8 cellular contexts compared by ENCODE assay signal in genomic region chr2:213284105-213285090, GRCh38. TPM values are rescaled to one million over a fixed set of nuclear protein-coding genes. Genes with fewer than 3 reads are reported as not detected.
A peak's percentile ranks its signal among the peaks of the same experiment; 100 is the strongest.
DNase-seq lines count a peak whose midpoint lies in the region; ATAC-seq and TF ChIP-seq lines count a peak whose summit lies in the region.

Gene SPAG16, plus strand, starts transcription at chr2:213284464.

- H4K8ac ChIP-seq in H9 (replicated peaks; ENCODE audit: insufficient read length, low read depth, low read length), result no peak within 1 kb of the TSS

- no peak within 1 kb of the TSS for H2BK15ac ChIP-seq in H9 (ENCODE audit: low read depth, low read length)

- H2BK120ac ChIP-seq in H9 (ENCODE audit: low read depth, low read length, poor library complexity, severe bottlenecking), result no peak within 1 kb of the TSS

- no peaks in the 10 kb centered on the region for H4K20me1 ChIP-seq in H9 (ENCODE audit: control insufficient read depth, insufficient read depth, insufficient read length)

- no peak for TF ChIP-seq EP300 in transverse colon (IDR thresholded peaks at IDR 0.05; ENCODE audit: low read depth)

- H3K4me3 ChIP-seq in heart right ventricle (peak within 1 kb of the TSS; percentile 43 to 94 (median 86)), transverse colon (peak within 1 kb of the TSS; percentile 62 to 90 (median 76))

- intact Hi-C loops in heart right ventricle (cut with DNase I), result no loop called here
- intact Hi-C loops in transverse colon (cut with DNase I; ENCODE audit: low total_unique reads), result no loop called here

- no CpG with 5 or more reads among the region's 59 CpGs for WGBS in H9 (ENCODE audit: extremely low coverage, insufficient read length, low lambda C conversion rate)
- 1% methylated on average over 57 to 59 of the region's 59 CpGs for WGBS in heart right ventricle, 2 donors
- WGBS in transverse colon (ENCODE audit: low coverage in 1 of 2), 2 donors, result 3 to 9% methylated on average over 6 to 52 of the region's 59 CpGs

- H3K14ac ChIP-seq in H9 (ENCODE audit: insufficient read depth, low read length), result peak within 1 kb of the TSS; percentile 92; the same call in 1 of the 2 replicates

- ATAC-seq in heart right ventricle, result peak; percentile 99 to 100 (median 100)

- no peaks in the 10 kb centered on the region for H3K27me3 ChIP-seq in H9 (ENCODE audit: insufficient read depth, low read length)
- H3K27me3 ChIP-seq in heart right ventricle, result no peaks in the 10 kb centered on the region
- H3K27me3 ChIP-seq in transverse colon, result no peaks in the 10 kb centered on the region

- H3K4me1 Mint-ChIP-seq in H9, result peaks cover 20 to 26% of the 10 kb centered on the region in 2 experiments

- H3K79me1 ChIP-seq in H9 (ENCODE audit: insufficient read depth, low read depth, low read length, poor library complexity, severe bottlenecking), result no peaks in the 10 kb centered on the region

- H2BK12ac ChIP-seq in H9 (ENCODE audit: insufficient read length, low read depth, low read length), result no peak within 1 kb of the TSS

- no peaks in the 10 kb centered on the region for H3K9me3 ChIP-seq in H9 (ENCODE audit: control insufficient read depth, low read depth, low read length)
- H3K9me3 ChIP-seq in heart right ventricle, result no peaks in the 10 kb centered on the region
- H3K9me3 ChIP-seq in transverse colon, result no peaks in the 10 kb centered on the region

- DNase-seq in G401 (ENCODE audit: low spot score), result peak; percentile 98
- DNase-seq in H9, result peak; percentile 99
- peak; percentile 67 for DNase-seq in MV-4-11 (lab: John Stamatoyannopoulos, UW)
- DNase-seq in SW480 (ENCODE audit: low spot score), result peak; percentile 83
- DNase-seq in amniotic stem cell (lab: John Stamatoyannopoulos, UW), result peak; percentile 93
- DNase-seq in heart right ventricle, result peak; percentile 94 to 96
- DNase-seq in pons (ENCODE audit: low spot score), result peak; percentile 96
- DNase-seq in transverse colon, result peak; percentile 97

- no peak within 1 kb of the TSS for H3K23ac ChIP-seq in H9 (ENCODE audit: insufficient read length, low read depth, low read length)

- no peak within 1 kb of the TSS for H2BK20ac ChIP-seq in H9 (ENCODE audit: low read depth, low read length, poor library complexity, severe bottlenecking)

- H3K4me3 Mint-ChIP-seq in H9, result peak within 1 kb of the TSS; percentile 84 to 90

- H3T11ph ChIP-seq in H9 (ENCODE audit: low read length), result no peak within 1 kb of the TSS

- peak within 1 kb of the TSS; percentile 60 for H3K18ac ChIP-seq in H9 (ENCODE audit: insufficient read length, low read depth, low read length)

- no peak within 1 kb of the TSS for H3K4ac ChIP-seq in H9 (ENCODE audit: low read depth, low read length)

- H3K4me2 ChIP-seq in H9 (ENCODE audit: insufficient read depth, insufficient read length, low read length), result peak within 1 kb of the TSS; percentile 82

- TF ChIP-seq CTCF in H9 (conservative IDR thresholded peaks at IDR 0.05) (no peak), heart right ventricle (IDR thresholded peaks at IDR 0.05) (no peak), transverse colon (IDR thresholded peaks at IDR 0.05) (no peak)

- TF ChIP-seq POLR2A in transverse colon (IDR thresholded peaks at IDR 0.05), result peak; percentile 56

- H3K79me2 ChIP-seq in H9 (ENCODE audit: insufficient read depth, low read length), result no peaks in the 10 kb centered on the region

- H3K36me3 ChIP-seq in heart right ventricle (no peaks in the 10 kb centered on the region), transverse colon (no peaks in the 10 kb centered on the region)

- H2AFZ ChIP-seq in H9 (ENCODE audit: low read length), result peak within 1 kb of the TSS; percentile 63

- H2AK5ac ChIP-seq in H9 (ENCODE audit: insufficient read length, low read length), result no peak within 1 kb of the TSS

- no peak within 1 kb of the TSS for H4K91ac ChIP-seq in H9 (ENCODE audit: insufficient read length, low read depth, low read length)

- H3K4me1 ChIP-seq in H9 (ENCODE audit: insufficient read depth, low read length) (no peaks in the 10 kb centered on the region; the same call in 1 of the 2 replicates), heart right ventricle (peaks cover 0 to 32% (median 20%) of the 10 kb centered on the region in 9 donors), transverse colon (peaks cover 4 to 27% (median 15%) of the 10 kb centered on the region in 4 donors)

- H3K27ac ChIP-seq in H9 (ENCODE audit: insufficient read length, low read depth, low read length) (no peak within 1 kb of the TSS), heart right ventricle (peak within 1 kb of the TSS in 9 of 10 donors; percentile 23 to 78 (median 65)), transverse colon (peak within 1 kb of the TSS; percentile 77 to 85 (median 78))

- H3K56ac ChIP-seq in H9 (ENCODE audit: insufficient read length, low read depth, low read length), result no peak within 1 kb of the TSS

- H2BK5ac ChIP-seq in H9 (ENCODE audit: insufficient read length, low read length), result no peak within 1 kb of the TSS

- peak within 1 kb of the TSS; percentile 75 for H3K9ac ChIP-seq in H9 (ENCODE audit: extremely low read depth, insufficient read length, low read length)

- no peaks in the 10 kb centered on the region for H3K9me3 Mint-ChIP-seq in H9

- H3K23me2 ChIP-seq in H9 (ENCODE audit: insufficient read length, low read depth, low read length, poor library complexity, severe bottlenecking), result peaks cover 5% of the 10 kb centered on the region

- in situ Hi-C loops in G401 (cut with HindIII; ENCODE audit: low sequenced_read_pairs) (no loop called here), transverse colon (cut with MboI; ENCODE audit: low pct_ligation_motif_present in 1 of 4, low pct_unique_long_range_greater_than_20kb in 1 of 4, low sequenced_read_pairs in 3 of 4) (loop anchor here in 1 of 4 donors (25.0 kb wide), 1 partner anchor 1528 kb away; the partner anchor contains the start of gene BARD1)

- H3K27ac Mint-ChIP-seq in H9, result peak within 1 kb of the TSS; percentile 82 to 99 (median 95)

- H4K5ac ChIP-seq in H9 (ENCODE audit: insufficient read length, low read depth, low read length), result no peak within 1 kb of the TSS

- H3K36me3 Mint-ChIP-seq in H9 (ENCODE audit: insufficient read depth in 1 of 3, low read depth in 3 of 3), result no peaks in the 10 kb centered on the region

- no peaks in the 10 kb centered on the region for H3K27me3 Mint-ChIP-seq in H9 (ENCODE audit: low read depth)

RNA-seq across cellular contexts. Expression of gene SPAG16, which starts in this region (rescaled TPM):
- 39.0 and 42.8 TPM in 2 replicates for total RNA-seq in G401 (2014; rRNA removed; shearing (Covaris generic))
- total RNA-seq in H9 (2021) (15.6 and 17.3 TPM in 2 replicates), heart right ventricle (10 to 100 TPM; 14.4 to 28.3 (median 19.7) TPM), transverse colon (10 to 100 TPM in 3 of 4 donors, 1 to 10 TPM in 1; 1.2 to 30.8 (median 16.2) TPM)
- polyA plus RNA-seq in heart right ventricle, result 1 to 10 TPM; 8.4 to 9.0 TPM
